Comparison of ENCODE assay signal across 20 cellular contexts in genomic region chr2:171143670-171144062, GRCh38.
"Had no signal": no experiment of that assay in that cellular context is flagged by ENCODE, and none has a peak within 500 bp of the region (broad histone marks: within the 10 kb centered on the region; RNA-seq: fewer than 3 reads in every experiment).

No MANE protein-coding gene starts in this region.

- H3K4me3 ChIP-seq: heart left ventricle, sigmoid colon, thoracic aorta, vagina had no signal

- H3K9me3 ChIP-seq: heart left ventricle, sigmoid colon, thoracic aorta, vagina had no signal

- H3K4me3 Mint-ChIP-seq: activated CD4-positive, alpha-beta T cell treated with anti-CD3 and anti-CD28 coated beads, Interleukin-2, amount 10 ng/mL, durations not matched to agents 7 days and 5 days; activated naive CD4-positive, alpha-beta T cell treated with anti-CD3 and anti-CD28 coated beads for 36 hours; activated T-cell treated with anti-CD3 and anti-CD28 coated beads, Interleukin-2, amount 50 U/mL, for 4 hours; neural crest cell; T-helper 2 cell treated with Interferon-gamma antibody and Interleukin-4, amounts not matched to agents 5 μg/mL and 100 μg/mL, for 36 hours; type B pancreatic cell had no signal

- H3K27ac Mint-ChIP-seq: activated CD4-positive, alpha-beta T cell treated with anti-CD3 and anti-CD28 coated beads, Interleukin-2, amount 10 ng/mL, durations not matched to agents 7 days and 5 days; activated naive CD4-positive, alpha-beta T cell treated with anti-CD3 and anti-CD28 coated beads for 36 hours; T-helper 2 cell treated with Interferon-gamma antibody and Interleukin-4, amounts not matched to agents 5 μg/mL and 100 μg/mL, for 36 hours; type B pancreatic cell had no signal

- H3K27ac ChIP-seq: heart left ventricle, thoracic aorta, vagina, WERI-Rb-1 had no signal

- H3K9me3 Mint-ChIP-seq: activated CD4-positive, alpha-beta T cell treated with anti-CD3 and anti-CD28 coated beads, Interleukin-2, amount 10 ng/mL, durations not matched to agents 7 days and 5 days; activated naive CD4-positive, alpha-beta T cell treated with anti-CD3 and anti-CD28 coated beads for 36 hours; activated T-cell treated with anti-CD3 and anti-CD28 coated beads, Interleukin-2, amount 50 U/mL, for 4 hours; T-helper 2 cell treated with Interferon-gamma antibody and Interleukin-4, amounts not matched to agents 5 μg/mL and 100 μg/mL, for 36 hours had no signal

- DNase-seq: activated CD4-positive, alpha-beta T cell treated with anti-CD3 and anti-CD28 coated beads, Interleukin-2, amount 10 ng/mL, durations not matched to agents 7 days and 5 days; activated CD4-positive, CD25-positive, alpha-beta regulatory T cell treated with anti-CD3 and anti-CD28 coated beads, Interleukin-2, amount 50 U/mL, for 72 hours; activated effector memory CD4-positive, alpha-beta T cell treated with Interleukin-2 at 50 U/mL for 16 hours; activated naive CD4-positive, alpha-beta T cell treated with anti-CD3 and anti-CD28 coated beads for 36 hours; activated T-cell treated with anti-CD3 and anti-CD28 coated beads, Interleukin-2, amount 50 U/mL, for 4 hours; cortex of kidney; heart left ventricle; left ventricle myocardium superior; occipital lobe; retina; sigmoid colon; stimulated activated CD4-positive, alpha-beta T cell treated with anti-CD3 and anti-CD28 coated beads, Interleukin-2, amount 100 ng/mL, for 48 hours; stimulated activated CD8-positive, alpha-beta memory T cell treated with anti-CD3 and anti-CD28 coated beads, Interleukin-4, amount 100 ng/mL, for 48 hours; stimulated activated naive CD4-positive, alpha-beta T cell; WERI-Rb-1 had no signal

- ATAC-seq: activated T-cell treated with anti-CD3 and anti-CD28 coated beads, Interleukin-2, amount 50 U/mL, for 4 hours; heart left ventricle; left ventricle myocardium superior had no signal

- H3K36me3 ChIP-seq: heart left ventricle, sigmoid colon, thoracic aorta, vagina, WERI-Rb-1 had no signal

- H3K27me3 Mint-ChIP-seq: activated CD4-positive, alpha-beta T cell treated with anti-CD3 and anti-CD28 coated beads, Interleukin-2, amount 10 ng/mL, durations not matched to agents 7 days and 5 days; type B pancreatic cell had no signal

- H3K27me3 ChIP-seq: heart left ventricle, sigmoid colon, vagina had no signal
